In the genomic region with DNA sequence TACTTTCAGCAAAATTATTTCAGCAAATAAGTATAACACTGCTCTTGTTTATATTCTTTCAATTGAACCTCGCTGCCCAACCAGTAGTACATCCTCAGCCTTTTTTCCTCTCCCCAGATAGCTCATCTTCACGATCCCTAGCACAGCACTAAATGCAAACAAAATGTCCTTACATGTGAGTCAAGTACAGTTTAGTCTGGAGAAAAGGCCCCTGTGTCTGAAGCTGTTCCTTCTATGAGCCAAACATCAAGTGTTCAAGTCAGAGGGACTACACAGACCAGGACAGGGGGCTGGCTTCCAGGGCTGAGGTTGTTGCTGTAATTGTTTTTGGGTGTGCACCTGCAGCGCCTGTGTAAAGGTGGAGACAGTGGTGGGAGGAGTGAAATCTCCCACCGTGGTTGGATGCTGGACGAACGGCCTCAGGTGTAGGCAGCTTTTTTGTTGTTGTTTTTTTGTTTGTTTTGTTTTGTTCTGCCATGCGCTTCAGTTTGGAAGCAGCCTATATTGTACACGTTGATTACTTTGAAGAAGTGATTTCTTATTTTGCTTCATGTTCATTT, we compare ENCODE assay signal across 1 cellular context.
TF ChIP-seq lines count a peak whose summit lies in the region.

No MANE protein-coding gene starts in this region.

TF ChIP-seq in IMR-90, 13 proteins besides CTCF, POLR2A, EP300 and RAD21:
- no peak for TF ChIP-seq CHD1 (IDR thresholded peaks at IDR 0.05; ENCODE audit: low read depth, low read length)
- TF ChIP-seq MAFK (IDR thresholded peaks at IDR 0.05; ENCODE audit: low read depth, low read length) = no peak
- no peak for TF ChIP-seq RCOR1 (IDR thresholded peaks at IDR 0.05; ENCODE audit: insufficient replicate concordance, low read length)
- no peak for TF ChIP-seq MAZ (IDR thresholded peaks at IDR 0.05; ENCODE audit: borderline replicate concordance, low read depth, low read length)
- no peak for TF ChIP-seq SMC3 (IDR thresholded peaks at IDR 0.05; ENCODE audit: low read depth, low read length)
- TF ChIP-seq BHLHE40 (IDR thresholded peaks at IDR 0.05; ENCODE audit: low read depth, low read length) = no peak
- TF ChIP-seq, protein P1, sequence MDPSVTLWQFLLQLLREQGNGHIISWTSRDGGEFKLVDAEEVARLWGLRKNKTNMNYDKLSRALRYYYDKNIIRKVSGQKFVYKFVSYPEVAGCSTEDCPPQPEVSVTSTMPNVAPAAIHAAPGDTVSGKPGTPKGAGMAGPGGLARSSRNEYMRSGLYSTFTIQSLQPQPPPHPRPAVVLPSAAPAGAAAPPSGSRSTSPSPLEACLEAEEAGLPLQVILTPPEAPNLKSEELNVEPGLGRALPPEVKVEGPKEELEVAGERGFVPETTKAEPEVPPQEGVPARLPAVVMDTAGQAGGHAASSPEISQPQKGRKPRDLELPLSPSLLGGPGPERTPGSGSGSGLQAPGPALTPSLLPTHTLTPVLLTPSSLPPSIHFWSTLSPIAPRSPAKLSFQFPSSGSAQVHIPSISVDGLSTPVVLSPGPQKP (IDR thresholded peaks at IDR 0.05; ENCODE audit: borderline replicate concordance, low read depth, low read length) = no peak
- TF ChIP-seq NFE2L2 (IDR thresholded peaks at IDR 0.05; ENCODE audit: low read depth, low read length) = no peak
- TF ChIP-seq, protein P2, sequence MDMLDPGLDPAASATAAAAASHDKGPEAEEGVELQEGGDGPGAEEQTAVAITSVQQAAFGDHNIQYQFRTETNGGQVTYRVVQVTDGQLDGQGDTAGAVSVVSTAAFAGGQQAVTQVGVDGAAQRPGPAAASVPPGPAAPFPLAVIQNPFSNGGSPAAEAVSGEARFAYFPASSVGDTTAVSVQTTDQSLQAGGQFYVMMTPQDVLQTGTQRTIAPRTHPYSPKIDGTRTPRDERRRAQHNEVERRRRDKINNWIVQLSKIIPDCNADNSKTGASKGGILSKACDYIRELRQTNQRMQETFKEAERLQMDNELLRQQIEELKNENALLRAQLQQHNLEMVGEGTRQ (IDR thresholded peaks at IDR 0.05; ENCODE audit: low read depth, low read length) = no peak
- no peak for TF ChIP-seq MXI1 (IDR thresholded peaks at IDR 0.05; ENCODE audit: borderline replicate concordance, low read depth, low read length)
- TF ChIP-seq CEBPB (IDR thresholded peaks at IDR 0.05; ENCODE audit: low read depth, low read length) = no peak
- no peak for TF ChIP-seq FOS (IDR thresholded peaks at IDR 0.05; ENCODE audit: low read depth, low read length)
- TF ChIP-seq RFX5 (IDR thresholded peaks at IDR 0.05; ENCODE audit: low read depth, low read length) = no peak
TF ChIP-seq in IMR-90: peak in this region for 0.
